10 cellular contexts compared by ENCODE assay signal in genomic region chr4:87068591-87069021, GRCh38.
DNase-seq lines count a peak whose midpoint lies in the region; ATAC-seq and TF ChIP-seq lines count a peak whose summit lies in the region.
"Had no signal": no experiment of that assay in that cellular context is flagged by ENCODE, and none has a peak within 500 bp of the region (broad histone marks: within the 10 kb centered on the region; RNA-seq: fewer than 3 reads in every experiment).

No MANE protein-coding gene starts in this region.

- 53% methylated on average over 7 of the region's 7 CpGs for WGBS in SK-N-SH (ENCODE audit: low lambda C conversion rate)

- DNase-seq in CD4-positive, CD25-positive, alpha-beta regulatory T cell: no peak
- DNase-seq in NCI-H1436 (lab: John Stamatoyannopoulos, UW): peak; percentile 76
- peak; percentile 46 for DNase-seq in SK-N-SH
- no peak for DNase-seq in left lobe of liver (ENCODE audit: low spot score)
- no peak for DNase-seq in nucleus accumbens (lab: John Stamatoyannopoulos, UW)
- DNase-seq: effector CD8-positive, alpha-beta T cell; Peyer's patch had no signal

- H3K79me2 ChIP-seq in SK-N-SH (ENCODE audit: insufficient read depth): peaks cover 8% of the 10 kb centered on the region; the same call in 1 of the 2 replicates

- H3K27ac Mint-ChIP-seq in CD4-positive, CD25-positive, alpha-beta regulatory T cell: peak overlapping the region; percentile 0 to 64 (median 32)

- H3K4me3 ChIP-seq in CD4-positive, CD25-positive, alpha-beta regulatory T cell (ENCODE audit: low read depth, low read length): no peak overlapping the region
- H3K4me3 ChIP-seq in SK-N-SH (ENCODE audit: low read depth in 2 of 2, low read length in 1 of 2): no peak overlapping the region; a peak in 1 of 4 replicates
- H3K4me3 ChIP-seq: Peyer's patch had no signal

- CTCF ChIA-PET in SK-N-SH (lab: Yijun Ruan, JAX): interaction anchor here (0.6 to 2.9 kb wide), 3 partner anchors 13 to 57 kb away, joined by 3 to 14 read pairs (median 3); no protein-coding TSS in a partner anchor

- peaks cover 0 to 2% (median 0%) of the 10 kb centered on the region in 7 donors for H3K9me3 Mint-ChIP-seq in CD4-positive, CD25-positive, alpha-beta regulatory T cell

- ATAC-seq in CD4-positive, CD25-positive, alpha-beta regulatory T cell (ENCODE audit: low read depth in 2 of 2): no peak
- ATAC-seq in left lobe of liver (peak; percentile 34), GM19467 (IDR thresholded peaks at IDR 0.05; ENCODE audit: unreplicated experiment) (no peak), GM18909 (IDR thresholded peaks at IDR 0.05; ENCODE audit: poor library complexity, unreplicated experiment) (no peak), GM18519 (IDR thresholded peaks at IDR 0.05; ENCODE audit: low FRiP score, unreplicated experiment) (no peak)

- no peak for TF ChIP-seq EP300 in SK-N-SH (IDR thresholded peaks at IDR 0.05; ENCODE audit: borderline replicate concordance in 1 of 2, low read depth in 1 of 2, low read length in 1 of 2)

- POLR2A ChIA-PET in SK-N-SH (lab: Yijun Ruan, JAX): no interaction called here

- peaks cover 29 to 49% (median 40%) of the 10 kb centered on the region in 4 donors for H3K4me1 Mint-ChIP-seq in CD4-positive, CD25-positive, alpha-beta regulatory T cell

- no peaks in the 10 kb centered on the region for H3K27me3 Mint-ChIP-seq in CD4-positive, CD25-positive, alpha-beta regulatory T cell

- H2AFZ ChIP-seq in SK-N-SH (ENCODE audit: low read depth): no peak overlapping the region

- H3K4me2 ChIP-seq in SK-N-SH: no peak overlapping the region

- H3K9ac ChIP-seq in SK-N-SH: no peak overlapping the region

- TF ChIP-seq CTCF in SK-N-SH (IDR thresholded peaks at IDR 0.05): no peak

- peaks cover 7% of the 10 kb centered on the region for H3K4me1 ChIP-seq in CD4-positive, CD25-positive, alpha-beta regulatory T cell (ENCODE audit: control insufficient read depth, insufficient read depth, low read length, poor library complexity, severe bottlenecking)
- peaks cover 0 to 20% of the 10 kb centered on the region in 2 experiments; a peak in 2 of 4 replicates for H3K4me1 ChIP-seq in SK-N-SH (ENCODE audit: control insufficient read depth in 1 of 2, insufficient read depth in 2 of 2, low read depth in 1 of 2, low read length in 1 of 2)

- peaks cover 18% of the 10 kb centered on the region for H3K36me3 Mint-ChIP-seq in CD4-positive, CD25-positive, alpha-beta regulatory T cell

- peaks cover 7% of the 10 kb centered on the region for H3K36me3 ChIP-seq in CD4-positive, CD25-positive, alpha-beta regulatory T cell (ENCODE audit: control insufficient read depth, insufficient read depth, low read length)
- no peaks in the 10 kb centered on the region for H3K36me3 ChIP-seq in SK-N-SH (replicated peaks in 1 of 2; ENCODE audit: control insufficient read depth in 1 of 2, insufficient read depth in 2 of 2, low read length in 1 of 2)
- H3K36me3 ChIP-seq: Peyer's patch had no signal

- 0 out of 2 replicates have a peak, but pooled peaks have one; percentile 1 for TF ChIP-seq RAD21 in SK-N-SH (IDR thresholded peaks at IDR 0.05; ENCODE audit: low read length)

- H3K9me2 ChIP-seq in SK-N-SH: no peaks in the 10 kb centered on the region

- no peaks in the 10 kb centered on the region for H3K27me3 ChIP-seq in CD4-positive, CD25-positive, alpha-beta regulatory T cell (ENCODE audit: control insufficient read depth, insufficient read depth, low read length)
- H3K27me3 ChIP-seq in SK-N-SH (ENCODE audit: insufficient read depth): no peaks in the 10 kb centered on the region
- H3K27me3 ChIP-seq: Peyer's patch had no signal

- peaks cover 7% of the 10 kb centered on the region for H4K20me1 ChIP-seq in SK-N-SH (ENCODE audit: insufficient read depth)

- H3K4me3 Mint-ChIP-seq in CD4-positive, CD25-positive, alpha-beta regulatory T cell: no peak overlapping the region

- H3K27ac ChIP-seq in CD4-positive, CD25-positive, alpha-beta regulatory T cell (ENCODE audit: insufficient read depth, low read length, poor library complexity, severe bottlenecking): no peak overlapping the region
- H3K27ac ChIP-seq in SK-N-SH (ENCODE audit: low read depth in 2 of 2, low read length in 1 of 2): 0 out of 4 replicates have a peak overlapping the region, but pooled peaks of 1 of the 2 experiments have one; percentile 17

- no peaks in the 10 kb centered on the region for H3K9me3 ChIP-seq in CD4-positive, CD25-positive, alpha-beta regulatory T cell (ENCODE audit: control insufficient read depth in 2 of 2, low read length in 2 of 2)
- H3K9me3 ChIP-seq in SK-N-SH: no peaks in the 10 kb centered on the region
- H3K9me3 ChIP-seq: Peyer's patch had no signal

- peaks cover 8% of the 10 kb centered on the region for H3F3A ChIP-seq in SK-N-SH (replicated peaks; ENCODE audit: insufficient read depth)

TF ChIP-seq in SK-N-SH, 30 proteins besides CTCF, POLR2A, EP300 and RAD21:
- TF ChIP-seq GATA2 (CRISPR knock-in tag; IDR thresholded peaks at IDR 0.05): no peak
- TF ChIP-seq MXI1 (IDR thresholded peaks at IDR 0.05; ENCODE audit: low read depth, low read length): peak; percentile 60; the same call in 1 of the 2 replicates
- no peak for TF ChIP-seq YY1 (IDR thresholded peaks at IDR 0.05; ENCODE audit: low read depth)

Comparison
In these comparisons a context has a peak if more than half of its experiments do, and no peak if none do; other contexts are left out.
1. DNase-seq: peak in NCI-H1436 (single experiment) and SK-N-SH (single experiment); none in CD4-positive, CD25-positive, alpha-beta regulatory T cell (0 of 3), left lobe of liver (single experiment) and nucleus accumbens (0 of 56).